In the genomic region with DNA sequence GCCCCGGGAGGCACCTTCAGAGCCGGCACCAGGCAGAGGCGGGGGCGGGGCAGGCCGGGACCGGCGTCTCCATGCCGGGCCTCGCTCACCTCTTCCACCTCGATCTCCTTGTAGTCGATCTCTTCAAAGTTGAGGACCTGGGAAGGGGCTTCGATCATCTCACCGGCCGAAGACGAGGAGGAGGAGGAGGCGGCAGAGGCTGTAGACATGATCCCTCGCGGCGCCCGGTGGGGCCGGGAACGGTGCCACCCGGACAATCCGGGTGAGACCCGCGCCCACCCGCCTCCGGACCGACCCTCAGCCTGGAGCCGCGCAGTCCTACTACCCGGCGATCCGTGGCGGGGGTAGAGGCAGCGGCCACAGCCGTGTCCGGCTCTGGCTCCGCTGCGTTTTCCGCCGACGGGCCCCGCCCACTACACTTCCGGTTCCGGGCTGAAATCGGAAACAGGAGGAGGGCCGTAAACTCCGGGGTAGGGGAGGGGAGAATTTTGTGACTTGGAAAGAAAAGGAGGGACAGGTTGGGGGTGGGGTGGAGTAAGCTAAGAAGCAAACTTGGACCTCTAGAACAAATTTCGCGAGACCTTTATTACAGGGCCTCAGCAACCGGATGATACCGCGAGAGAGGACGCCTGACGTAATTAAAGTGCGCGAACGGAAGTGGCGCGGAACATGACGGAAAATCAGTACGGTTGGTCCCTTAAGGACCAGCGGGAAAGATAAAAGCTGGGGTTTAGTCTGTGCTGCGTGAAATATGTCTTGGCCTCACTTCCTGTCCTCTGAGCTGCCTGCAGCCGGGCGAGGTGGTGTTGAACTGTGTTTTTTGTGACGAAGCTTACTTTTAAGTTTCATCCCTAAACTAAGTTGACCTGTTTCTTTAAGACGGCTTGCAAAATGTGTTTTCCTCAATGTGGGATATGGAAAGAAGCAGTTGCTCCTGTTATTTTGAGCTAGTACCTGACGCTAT, we compare ENCODE assay signal across 8 cellular contexts. TPM values are rescaled to one million over a fixed set of nuclear protein-coding genes. Genes with fewer than 3 reads are reported as not detected.
A peak's percentile ranks its signal among the peaks of the same experiment; 100 is the strongest.
DNase-seq lines count a peak whose midpoint lies in the region; ATAC-seq, FAIRE-seq and TF ChIP-seq lines count a peak whose summit lies in the region.

TSS of gene MAP3K7 (minus strand) at position 398 of the 964 bp plus-strand sequence. CDS start at position 209, 189 bp downstream.

- intact Hi-C loops in Right ventricle myocardium superior (cut with DNase I): no loop called here
- intact Hi-C loops in pancreas (cut with DNase I): no loop called here
- intact Hi-C loops in tibial artery (cut with DNase I; ENCODE audit: low total_unique reads): no loop called here

- 0% methylated on average over 60 to 70 of the region's 70 CpGs for WGBS in pancreas, 2 donors

- H3K4me1 ChIP-seq in pancreas (peaks cover 11 to 14% (median 13%) of the 10 kb centered on the region in 3 donors), tibial artery (peaks cover 0 to 36% (median 17%) of the 10 kb centered on the region in 4 donors)

- H3K27ac ChIP-seq in pancreas: peak within 1 kb of the TSS; percentile 88 to 95 (median 92)
- H3K27ac ChIP-seq in tibial artery: peak within 1 kb of the TSS; percentile 85 to 95

- DNase-seq in GM12864 (ENCODE audit: low read depth) (peak; percentile 93), NCI-H1417 (lab: John Stamatoyannopoulos, UW) (peak; percentile 91 to 97 (median 93)), SW 1271 (lab: John Stamatoyannopoulos, UW) (peak; percentile 94 to 97), Right ventricle myocardium superior (peak; percentile 95), pancreas (peak; percentile 79 to 94 (median 90)), tibial artery (peak; percentile 94 to 96)
- DNase-seq in activated naive CD8-positive, alpha-beta T cell treated with anti-CD3 and anti-CD28 coated beads, Interleukin-2, amount 50 U/mL, for 16 hours (ENCODE audit: low read depth, low spot score): peak; percentile 83

- H3K27me3 ChIP-seq in pancreas (peaks cover 0 to 4% (median 2%) of the 10 kb centered on the region in 4 donors), tibial artery (no peaks in the 10 kb centered on the region)

- ATAC-seq in HG02759 (IDR thresholded peaks at IDR 0.05; ENCODE audit: unreplicated experiment) (peak; percentile 90), Right ventricle myocardium superior (ENCODE audit: poor library complexity) (peak; percentile 99), pancreas (peak; percentile 96 to 98 (median 97))

- TF ChIP-seq CTCF in GM12864 (IDR thresholded peaks at IDR 0.05; ENCODE audit: low read depth, low read length, missing control alignments) (no peak), pancreas (IDR thresholded peaks at IDR 0.05) (no peak), tibial artery (IDR thresholded peaks at IDR 0.05) (no peak)

- FAIRE-seq in pancreas (lab: Jason Lieb, UNC): peak; percentile 20

- H3K9me3 ChIP-seq in pancreas: no peaks in the 10 kb centered on the region
- H3K9me3 ChIP-seq in tibial artery: no peaks in the 10 kb centered on the region

- H3K36me3 ChIP-seq in pancreas (no peaks in the 10 kb centered on the region), tibial artery (no peaks in the 10 kb centered on the region)

- H3K4me3 ChIP-seq in GM12864 (ENCODE audit: low read depth, low read length): peak within 1 kb of the TSS; percentile 99
- H3K4me3 ChIP-seq in pancreas: peak within 1 kb of the TSS; percentile 88 to 99 (median 94)
- H3K4me3 ChIP-seq in tibial artery: peak within 1 kb of the TSS; percentile 89 to 94

RNA-seq across cellular contexts. Expression of gene MAP3K7, which starts in this region (rescaled TPM):
- 14.7 TPM for total RNA-seq in Right ventricle myocardium superior
- 10 to 100 TPM in 1 of 6 donors, 1 to 10 TPM in 5; 4.9 to 13.2 (median 7.4) TPM for total RNA-seq in pancreas
- polyA plus RNA-seq in pancreas: 10 to 100 TPM in 1 of 2 donors, 1 to 10 TPM in 1; 5.9 to 10.5 TPM

Comparison
In these comparisons a context has a peak if more than half of its experiments do, and no peak if none do; other contexts are left out.
1. Peak in every context shown above with its lines: DNase-seq, ATAC-seq, H3K4me3 ChIP-seq and H3K27ac ChIP-seq.